1 cellular context compared by ENCODE assay signal in the genomic region with DNA sequence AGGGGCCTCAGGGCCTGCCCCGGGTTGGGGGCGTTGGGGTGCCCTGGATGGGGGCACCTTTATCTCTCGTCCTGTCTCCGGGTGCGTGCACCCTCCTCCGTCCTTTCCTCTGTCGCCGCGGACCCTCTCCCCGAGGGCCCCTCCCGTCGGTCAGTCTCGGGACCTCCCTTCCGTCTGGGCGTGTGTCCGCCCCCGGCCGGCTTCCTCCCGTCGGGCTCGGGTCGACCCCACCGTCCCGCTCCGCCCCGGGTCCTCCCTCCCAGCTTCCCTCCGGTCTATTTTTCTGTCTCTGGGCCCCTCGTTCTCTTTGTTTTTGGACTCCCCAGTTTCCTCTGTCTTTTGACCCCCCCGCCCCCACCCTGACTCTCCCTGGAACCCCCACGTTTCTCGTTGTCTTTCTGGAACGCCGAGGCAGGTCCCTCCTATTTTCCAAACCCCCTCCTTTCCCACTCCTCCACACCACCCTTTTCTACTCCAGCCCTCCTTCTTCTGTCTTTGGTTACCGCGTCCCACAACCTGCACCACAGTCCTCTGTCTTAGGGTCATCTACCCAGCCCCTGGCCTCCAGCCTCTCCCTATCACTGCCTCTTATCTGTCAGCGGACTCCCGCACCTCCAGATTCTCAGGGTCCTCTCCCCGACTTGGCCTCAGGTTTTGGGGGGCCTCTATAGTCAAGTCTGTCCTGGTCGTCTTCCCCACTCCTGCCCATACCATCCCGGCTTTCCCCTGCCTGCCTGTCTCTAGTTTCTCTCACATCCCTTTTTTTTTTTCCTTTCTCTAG.
TF ChIP-seq lines count a peak whose summit lies in the region.

No MANE protein-coding gene starts in this region.

TF ChIP-seq in endothelial cell of umbilical vein, 7 proteins besides CTCF, POLR2A, EP300 and RAD21:
- TF ChIP-seq EZH2 (IDR thresholded peaks at IDR 0.05; ENCODE audit: borderline replicate concordance, low read depth, low read length, severe bottlenecking) (no peak), POLR2AphosphoS5 (IDR thresholded peaks at IDR 0.05; ENCODE audit: insufficient read depth, low read depth, low read length) (peak; percentile 95)
TF ChIP-seq in endothelial cell of umbilical vein: peak in this region for 1.
